7 cellular contexts compared by ENCODE assay signal in genomic region chr16:2149630-2150417, GRCh38. TPM values are rescaled to one million over a fixed set of nuclear protein-coding genes. Genes with fewer than 3 reads are reported as not detected.
DNase-seq lines count a peak whose midpoint lies in the region; TF ChIP-seq lines count a peak whose summit lies in the region.

No MANE protein-coding gene starts in this region.

- intact Hi-C loops in cardiac septum (cut with DNase I) = no loop called here

- no peak overlapping the region for H3K4me3 ChIP-seq in GM12865 (ENCODE audit: low read depth, low read length)
- peak overlapping the region; percentile 27 for H3K4me3 ChIP-seq in rectal smooth muscle tissue (ENCODE audit: low read length)

- no peak overlapping the region for H3K9ac ChIP-seq in rectal smooth muscle tissue (ENCODE audit: low read length)

- DNase-seq in GM12865 (ENCODE audit: low read depth) (peak; percentile 63), NAMALWA (ENCODE audit: low spot score) (peak; percentile 63), cerebellar cortex (ENCODE audit: low spot score) (peak; percentile 63), activated gamma-delta T cell treated with Interleukin-2 at 50 U/mL for 16 hours (no peak), cardiac septum (ENCODE audit: low spot score) (no peak), cerebellar nuclear complex (lab: John Stamatoyannopoulos, UW) (no peak)

- peaks cover 3% of the 10 kb centered on the region for H3K27me3 ChIP-seq in rectal smooth muscle tissue (ENCODE audit: control insufficient read depth, insufficient read depth, low read length)

- H3K27ac ChIP-seq in rectal smooth muscle tissue (ENCODE audit: low read depth, low read length) = no peak overlapping the region

- H3K36me3 ChIP-seq in rectal smooth muscle tissue (ENCODE audit: control insufficient read depth, insufficient read depth, low read length) = peaks cover 4% of the 10 kb centered on the region

- TF ChIP-seq CTCF in GM12865 (IDR thresholded peaks at IDR 0.05; ENCODE audit: insufficient read depth, low read depth, low read length, missing control alignments) = no peak

- peaks cover 22% of the 10 kb centered on the region for H3K4me1 ChIP-seq in rectal smooth muscle tissue (ENCODE audit: control insufficient read depth, insufficient read depth, low read length)

RNA-seq across cellular contexts. Expression of gene RAB26, which starts 1.4 kb away (rescaled TPM):
- 2.2 TPM for total RNA-seq in cardiac septum

RNA-seq across cellular contexts. Expression of gene TRAF7, which starts 5.8 kb away (rescaled TPM):
- total RNA-seq in cardiac septum = 35.7 TPM

RNA-seq across cellular contexts. Expression of gene PKD1, which starts 14.1 kb away (rescaled TPM):
- 178 TPM for total RNA-seq in cardiac septum

RNA-seq across cellular contexts. Expression of gene CASKIN1, which starts 46.6 kb away (rescaled TPM):
- 1.2 TPM for total RNA-seq in cardiac septum

RNA-seq across cellular contexts. Expression of gene MLST8, which starts 55.4 kb away (rescaled TPM):
- 26.3 TPM for total RNA-seq in cardiac septum

Comparison
In these comparisons a context has a peak if more than half of its experiments do, and no peak if none do; other contexts are left out.
1. DNase-seq: peak in GM12865 (single experiment), NAMALWA (single experiment) and cerebellar cortex (single experiment); none in activated gamma-delta T cell treated with Interleukin-2 at 50 U/mL for 16 hours (single experiment), cardiac septum (single experiment) and cerebellar nuclear complex (0 of 2).